Comparison of ENCODE assay signal across 19 cellular contexts in the genomic region with DNA sequence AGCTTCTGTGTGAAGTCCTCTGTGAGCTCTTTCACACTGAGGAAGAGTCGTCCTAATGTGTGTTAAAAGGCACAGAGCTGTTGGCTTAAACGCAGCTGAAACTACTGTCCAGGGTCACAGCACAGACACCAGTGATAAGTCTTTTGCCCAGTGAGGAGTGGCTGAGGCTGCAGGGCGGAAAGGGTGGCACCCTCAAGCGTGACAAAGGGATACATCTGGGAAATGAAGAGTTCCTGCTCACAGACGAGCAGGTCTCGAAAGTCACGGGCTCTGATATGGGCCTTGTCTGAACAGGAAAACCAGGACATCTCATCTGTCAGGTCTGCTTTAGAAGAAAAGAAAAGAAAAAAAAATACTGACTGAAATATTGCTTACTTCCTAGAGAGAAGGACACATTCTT. TPM values are rescaled to one million over a fixed set of nuclear protein-coding genes. Genes with fewer than 3 reads are reported as not detected.
A peak's percentile ranks its signal among the peaks of the same experiment; 100 is the strongest.
DNase-seq lines count a peak whose midpoint lies in the region; ATAC-seq, FAIRE-seq and TF ChIP-seq lines count a peak whose summit lies in the region.
"Had no signal": no experiment of that assay in that cellular context is flagged by ENCODE, and none has a peak within 500 bp of the region (broad histone marks: within the 10 kb centered on the region; RNA-seq: fewer than 3 reads in every experiment).

No MANE protein-coding gene starts in this region.

- H3K9ac ChIP-seq in HepG2 (ENCODE audit: insufficient read depth, low read depth, low read length): no peak overlapping the region
- H3K9ac ChIP-seq in K562 (ENCODE audit: insufficient read depth in 1 of 2, low read depth in 2 of 2, low read length in 2 of 2): peak overlapping the region in 1 of 2 experiments; percentile 29; a peak in 1 of 4 replicates

- no peak for TF ChIP-seq POLR2A in right lobe of liver (IDR thresholded peaks at IDR 0.05)
- no peak for TF ChIP-seq POLR2A in HepG2 (IDR thresholded peaks at IDR 0.05; ENCODE audit: insufficient read depth in 1 of 2, low read depth in 2 of 2, low read length in 2 of 2)
- no peak for TF ChIP-seq POLR2A in K562 (conservative IDR thresholded peaks at IDR 0.05)

- no peaks in the 10 kb centered on the region for H3K9me3 Mint-ChIP-seq in nephron progenitor cell
- H3K9me3 Mint-ChIP-seq in stimulated activated naive CD8-positive, alpha-beta T cell treated with anti-CD3 and anti-CD28 coated beads, Interleukin-15, amount 100 ng/mL, for 72 hours: no peaks in the 10 kb centered on the region

- H4K20me1 ChIP-seq in HepG2 (ENCODE audit: insufficient read depth, low read length): no peaks in the 10 kb centered on the region
- H4K20me1 ChIP-seq in K562 (replicated peaks; ENCODE audit: control insufficient read depth, insufficient read depth, low read length): no peaks in the 10 kb centered on the region

- H3K79me2 ChIP-seq in HepG2 (ENCODE audit: insufficient read depth, low read length) (no peaks in the 10 kb centered on the region), K562 (ENCODE audit: control insufficient read depth, insufficient read depth, low read length) (no peaks in the 10 kb centered on the region)

- H3K9me1 ChIP-seq in K562 (ENCODE audit: control insufficient read depth, insufficient read depth, low read length): no peaks in the 10 kb centered on the region

- TF ChIP-seq EP300 in HepG2 (IDR thresholded peaks at IDR 0.05; ENCODE audit: low read depth in 2 of 2, low read length in 2 of 2) (no peak), HepG2 (CRISPR knock-in tag; IDR thresholded peaks at IDR 0.05; ENCODE audit: borderline replicate concordance) (no peak), K562 (IDR thresholded peaks at IDR 0.05; ENCODE audit: low read length) (no peak)

- H3K4me3 Mint-ChIP-seq in nephron progenitor cell: peak overlapping the region; percentile 12
- H3K4me3 Mint-ChIP-seq in stimulated activated naive CD8-positive, alpha-beta T cell treated with anti-CD3 and anti-CD28 coated beads, Interleukin-15, amount 100 ng/mL, for 72 hours: no peak overlapping the region
- H3K4me3 Mint-ChIP-seq: CD4-positive, CD25-positive, alpha-beta regulatory T cell had no signal

- H3K36me3 Mint-ChIP-seq in nephron progenitor cell (ENCODE audit: low read depth): no peaks in the 10 kb centered on the region
- H3K36me3 Mint-ChIP-seq: CD4-positive, CD25-positive, alpha-beta regulatory T cell had no signal

- DNase-seq in right lobe of liver (peak in 1 of 3 donors; percentile 22), HepG2 (ENCODE audit: low spot score) (no peak), K562 (ENCODE audit: extremely low read depth in 1 of 4, low spot score in 3 of 4) (no peak), nephron progenitor cell (peak; percentile 36), kidney glomerular epithelial cell (lab: John Stamatoyannopoulos, UW) (no peak), DMS153 (lab: John Stamatoyannopoulos, UW) (no peak), OCI-M1 (lab: John Stamatoyannopoulos, UW) (no peak)
- no peak for DNase-seq in stimulated activated naive CD8-positive, alpha-beta T cell treated with anti-CD3 and anti-CD28 coated beads, Interleukin-15, amount 100 ng/mL, for 72 hours
- DNase-seq: 8988T; CD4-positive, CD25-positive, alpha-beta regulatory T cell; COR-L47; GOT3; NCI-H1417 treated with DMSO at 0.1 percent for 48 hours; NCI-H187 treated with DMSO at 0.1 percent for 48 hours; NCI-H345; NCI-H526; Peyer's patch had no signal

- BruUV-seq in HepG2 (replicated peaks; lab: Mats Ljungman, UMichigan) (no TSS peak), K562 (replicated peaks; lab: Mats Ljungman, UMichigan) (no TSS peak)

- TF ChIP-seq RAD21 in HepG2 (CRISPR knock-in tag; IDR thresholded peaks at IDR 0.05) (no peak), K562 (CRISPR knock-in tag; conservative IDR thresholded peaks at IDR 0.05 in 1 of 2, IDR thresholded peaks at IDR 0.05 in 1 of 2) (no peak)

- POLR2A ChIA-PET in HepG2 (lab: Yijun Ruan, JAX): no interaction called here
- POLR2A ChIA-PET in K562 (lab: Yijun Ruan, JAX): interaction anchor here (2.1 kb wide), 1 partner anchor 10 kb away, joined by 7 read pairs; no protein-coding TSS in a partner anchor

- H3K9me3 ChIP-seq in right lobe of liver (no peaks in the 10 kb centered on the region), HepG2 (ENCODE audit: low read length) (no peaks in the 10 kb centered on the region), K562 (replicated peaks; ENCODE audit: control insufficient read depth, insufficient read depth, low read depth, low read length) (no peaks in the 10 kb centered on the region)
- H3K9me3 ChIP-seq: Peyer's patch, SJSA1 had no signal

- no peaks in the 10 kb centered on the region for H3K27me3 ChIP-seq in right lobe of liver
- H3K27me3 ChIP-seq in HepG2 (ENCODE audit: control insufficient read depth in 1 of 2, insufficient read depth in 2 of 2, low read length in 2 of 2): no peaks in the 10 kb centered on the region; a peak in 1 of 5 replicates
- no peaks in the 10 kb centered on the region for H3K27me3 ChIP-seq in K562 (ENCODE audit: control insufficient read depth in 2 of 2, insufficient read depth in 2 of 2, low read length in 2 of 2)
- H3K27me3 ChIP-seq: Peyer's patch, SJSA1 had no signal

- intact Hi-C loops in right lobe of liver (cut with DNase I) (no loop called here), HepG2 (cut with micrococcal nuclease; ENCODE audit: unreplicated experiment) (no loop called here), K562 (cut with micrococcal nuclease) (no loop called here)

- peaks cover 46% of the 10 kb centered on the region for H3K4me1 Mint-ChIP-seq in nephron progenitor cell
- H3K4me1 Mint-ChIP-seq in stimulated activated naive CD8-positive, alpha-beta T cell treated with anti-CD3 and anti-CD28 coated beads, Interleukin-15, amount 100 ng/mL, for 72 hours: no peaks in the 10 kb centered on the region

- no peaks in the 10 kb centered on the region for H3K36me3 ChIP-seq in right lobe of liver
- H3K36me3 ChIP-seq in HepG2 (replicated peaks in 1 of 2; ENCODE audit: control insufficient read depth in 1 of 2, insufficient read depth in 2 of 2, low read length in 2 of 2): no peaks in the 10 kb centered on the region
- H3K36me3 ChIP-seq in K562 (ENCODE audit: control insufficient read depth, insufficient read depth, low read length): no peaks in the 10 kb centered on the region
- H3K36me3 ChIP-seq: Peyer's patch, SJSA1 had no signal

- 71% methylated on average over 7 of the region's 7 CpGs for WGBS in right lobe of liver (ENCODE audit: insufficient coverage, low coverage, low lambda C conversion rate, missing lambda C conversion rate)
- 51% methylated on average over 7 of the region's 7 CpGs for WGBS in HepG2 (ENCODE audit: low lambda C conversion rate)
- WGBS in K562 (ENCODE audit: insufficient coverage, low coverage, missing lambda C conversion rate): 35% methylated on average over 7 of the region's 7 CpGs

- H3K4me1 ChIP-seq in right lobe of liver (no peaks in the 10 kb centered on the region), HepG2 (ENCODE audit: insufficient read depth, low read length) (peaks cover 2% of the 10 kb centered on the region; the same call in 1 of the 2 replicates), K562 (replicated peaks in 1 of 2; ENCODE audit: control insufficient read depth in 2 of 2, insufficient read depth in 2 of 2, low read length in 2 of 2) (peaks cover 0 to 9% of the 10 kb centered on the region in 2 experiments; a peak in 4 of 5 replicates)
- H3K4me1 ChIP-seq: Peyer's patch, SJSA1 had no signal

- H3K4me3 ChIP-seq in right lobe of liver (no peak overlapping the region), HepG2 (replicated peaks in 1 of 3; ENCODE audit: insufficient read depth in 1 of 3, low read depth in 2 of 3, low read length in 3 of 3) (no peak overlapping the region), K562 (no peak overlapping the region)
- H3K4me3 ChIP-seq: GM12878, Peyer's patch, SJSA1 had no signal

- FAIRE-seq in HepG2 (lab: Jason Lieb, UNC): no peak
- FAIRE-seq in K562 (lab: Jason Lieb, UNC): no peak
- FAIRE-seq: GM12878 had no signal

- peaks cover 2% of the 10 kb centered on the region for H3K27me3 Mint-ChIP-seq in nephron progenitor cell (ENCODE audit: low read depth, poor library complexity)
- H3K27me3 Mint-ChIP-seq in stimulated activated naive CD8-positive, alpha-beta T cell treated with anti-CD3 and anti-CD28 coated beads, Interleukin-15, amount 100 ng/mL, for 72 hours: no peaks in the 10 kb centered on the region

- H3K27ac Mint-ChIP-seq in nephron progenitor cell: peak overlapping the region; percentile 73
- peak overlapping the region in 1 of 2 donors; percentile 54 for H3K27ac Mint-ChIP-seq in stimulated activated naive CD8-positive, alpha-beta T cell treated with anti-CD3 and anti-CD28 coated beads, Interleukin-15, amount 100 ng/mL, for 72 hours
- H3K27ac Mint-ChIP-seq: CD4-positive, CD25-positive, alpha-beta regulatory T cell had no signal

- CTCF ChIA-PET in HepG2 (lab: Yijun Ruan, JAX; ENCODE audit: low intra/inter-chr PET ratio, low total read pairs) (no interaction called here), K562 (lab: Yijun Ruan, JAX; ENCODE audit: low intra/inter-chr PET ratio) (no interaction called here)

- TF ChIP-seq CTCF in right lobe of liver (IDR thresholded peaks at IDR 0.05): no peak
- no peak for TF ChIP-seq CTCF in HepG2 (CRISPR knock-in tag; IDR thresholded peaks at IDR 0.05)
- TF ChIP-seq CTCF in K562 (IDR thresholded peaks at IDR 0.05 in 2 of 3, conservative IDR thresholded peaks at IDR 0.05 in 1 of 3; ENCODE audit: insufficient read depth in 2 of 3, low read depth in 1 of 3, low read length in 3 of 3): no peak
- TF ChIP-seq CTCF in nephron progenitor cell (IDR thresholded peaks at IDR 0.05): no peak

- H3K4me2 ChIP-seq in HepG2 (ENCODE audit: low read depth, low read length): no peak overlapping the region
- no peak overlapping the region for H3K4me2 ChIP-seq in K562 (ENCODE audit: insufficient read depth, low read length)

- in situ Hi-C loops in HepG2 (cut with HindIII; ENCODE audit: extremely low pct_ligation_motif_present, low pct_unique_long_range_greater_than_20kb): loop anchor here (25.0 kb wide), 1 partner anchor 99 kb away; no protein-coding TSS in a partner anchor
- in situ Hi-C loops in K562 (cut with MboI): no loop called here

- ATAC-seq in right lobe of liver (peak; percentile 56 to 87 (median 84)), HepG2 (no peak), K562 (no peak; the same call in 2 of the 3 replicates)
- ATAC-seq in stimulated activated naive CD8-positive, alpha-beta T cell treated with anti-CD3 and anti-CD28 coated beads, Interleukin-15, amount 100 ng/mL, for 72 hours: no peak
- ATAC-seq: GM12878 had no signal

- no peak overlapping the region for H3K27ac ChIP-seq in right lobe of liver
- H3K27ac ChIP-seq in HepG2 (ENCODE audit: extremely low read length, insufficient read depth, low read length): no peak overlapping the region
- no peak overlapping the region for H3K27ac ChIP-seq in K562 (ENCODE audit: extremely low read depth, low read depth, low read length)
- H3K27ac ChIP-seq: Peyer's patch, SJSA1 had no signal

- H2AFZ ChIP-seq in HepG2 (ENCODE audit: low read length) (no peak overlapping the region), K562 (ENCODE audit: low read depth, low read length) (peak overlapping the region; percentile 21)

RNA-seq across cellular contexts. Expression of a gene that starts 36.5 kb away (rescaled TPM):
- total RNA-seq in right lobe of liver: 10 to 100 TPM; 11.3 to 41.4 (median 22.3) TPM
- 44.0 and 50.0 TPM in 2 replicates for total RNA-seq in HepG2 (2016; rRNA removed; fragmentation: Illumina TruSeq; extraction: Trizol)
- 15.3 and 17.9 TPM in 2 replicates for total RNA-seq in HepG2 (2016; cell fraction: cytosol; rRNA removed; fragmentation: Illumina TruSeq; extraction: Trizol; ENCODE audit: low read depth)
- 39.7 and 48.5 TPM in 2 replicates for total RNA-seq in HepG2 (2016; cell fraction: insoluble cytoplasmic fraction; rRNA removed; fragmentation: Illumina TruSeq; extraction: Trizol)
- 31.9 and 33.8 TPM in 2 replicates for total RNA-seq in HepG2 (2016; cell fraction: membrane; rRNA removed; fragmentation: Illumina TruSeq; extraction: Trizol)
- total RNA-seq in HepG2 (2016; cell fraction: nucleus; rRNA removed; fragmentation: Illumina TruSeq; extraction: Trizol): 48.5 and 49.4 TPM in 2 replicates
- polyA plus RNA-seq in HepG2 (2011; rRNA removed): 76.1 and 76.3 TPM in 2 replicates
- 82.7 and 83.0 TPM in 2 replicates for polyA plus RNA-seq in HepG2 (2011; cell fraction: cytosol; rRNA removed)
- polyA plus RNA-seq in HepG2 (2011; cell fraction: nucleus; rRNA removed): 170 and 172 TPM in 2 replicates
- 35.4 and 51.3 TPM in 2 replicates for polyA plus RNA-seq in HepG2 (2012)
- 8.5 and 8.6 TPM in 2 replicates for polyA plus RNA-seq in HepG2 (2016; cell fraction: cytosol; fragmentation: Illumina TruSeq; extraction: Trizol; ENCODE audit: low read depth)
- 37.9 and 44.1 TPM in 2 replicates for polyA plus RNA-seq in HepG2 (2016; cell fraction: insoluble cytoplasmic fraction; fragmentation: Illumina TruSeq; extraction: Trizol; ENCODE audit: low read depth)
- polyA plus RNA-seq in HepG2 (2016; cell fraction: membrane; fragmentation: Illumina TruSeq; extraction: Trizol; ENCODE audit: low read depth): 16.3 and 18.7 TPM in 2 replicates
- polyA plus RNA-seq in HepG2 (2016; cell fraction: nucleus; fragmentation: Illumina TruSeq; extraction: Trizol; ENCODE audit: insufficient read depth, low read depth): 82.0 and 82.8 TPM in 2 replicates
- 89.5 and 113 TPM in 2 replicates for polyA minus RNA-seq in HepG2 (2011; rRNA and poly(A)+ RNA removed; ENCODE audit: low replicate concordance)
- polyA minus RNA-seq in HepG2 (2011; cell fraction: cytosol; rRNA and poly(A)+ RNA removed): 43.2 and 45.1 TPM in 2 replicates
- polyA minus RNA-seq in HepG2 (2011; cell fraction: nucleus; rRNA and poly(A)+ RNA removed): 66.8 and 68.0 TPM in 2 replicates
- total RNA-seq in K562 (2011; cell fraction: chromatin; rRNA removed; ENCODE audit: low replicate concordance): 63.6 and 121 TPM in 2 replicates
- 64.2 and 69.3 TPM in 2 replicates for total RNA-seq in K562 (2011; cell fraction: nucleolus; rRNA removed)
- 73.3 and 83.1 TPM in 2 replicates for total RNA-seq in K562 (2011; cell fraction: nucleoplasm; rRNA removed)
- total RNA-seq in K562 (2014; rRNA removed): 40.1 and 65.8 TPM in 2 replicates
- 49.2 and 54.5 TPM in 2 replicates for total RNA-seq in K562 (2014; rRNA removed; fragmentation: Illumina TruSeq; extraction: Trizol)
- total RNA-seq in K562 (2015; rRNA removed; fragmentation: Illumina TruSeq; extraction: Trizol): 43.5 and 47.9 TPM in 2 replicates
- total RNA-seq in K562 (2021): 44.6 and 49.3 TPM in 2 replicates
- polyA plus RNA-seq in K562 (2011; rRNA removed): 55.5 and 56.3 TPM in 2 replicates
- 68.0 and 84.8 TPM in 2 replicates for polyA plus RNA-seq in K562 (2011; cell fraction: cytosol; rRNA removed)
- 110 and 144 TPM in 2 replicates for polyA plus RNA-seq in K562 (2011; cell fraction: nucleus; rRNA removed)
- 43.2 and 67.0 TPM in 2 replicates for polyA plus RNA-seq in K562 (2012)
- 60.9 and 77.7 TPM in 2 replicates for polyA plus RNA-seq in K562 (2014; fragmentation: Illumina TruSeq; extraction: Trizol)
- 10 to 100 TPM; 16.1 to 18.0 TPM for polyA plus RNA-seq in K562 (2014; fragmentation: Nextera tagmentation; extraction: Ambion mirVana)
- polyA plus RNA-seq in K562 (2014; rRNA removed): 40.6 and 43.7 TPM in 2 replicates
- polyA minus RNA-seq in K562 (2011; rRNA and poly(A)+ RNA removed): 62.8 and 65.0 TPM in 2 replicates
- polyA minus RNA-seq in K562 (2011; cell fraction: cytosol; rRNA and poly(A)+ RNA removed): 20.3 and 31.7 TPM in 2 replicates
- 54.0 and 105 TPM in 2 replicates for polyA minus RNA-seq in K562 (2011; cell fraction: nucleus; rRNA and poly(A)+ RNA removed)

Comparison
In these comparisons a context has a peak if more than half of its experiments do, and no peak if none do; other contexts are left out.
1. ATAC-seq: peak in right lobe of liver (4 of 4); none in HepG2 (single experiment), K562 (single experiment) and stimulated activated naive CD8-positive, alpha-beta T cell treated with anti-CD3 and anti-CD28 coated beads, Interleukin-15, amount 100 ng/mL, for 72 hours (single experiment).